ENCODE assay signal across 22 cellular contexts in the genomic region with DNA sequence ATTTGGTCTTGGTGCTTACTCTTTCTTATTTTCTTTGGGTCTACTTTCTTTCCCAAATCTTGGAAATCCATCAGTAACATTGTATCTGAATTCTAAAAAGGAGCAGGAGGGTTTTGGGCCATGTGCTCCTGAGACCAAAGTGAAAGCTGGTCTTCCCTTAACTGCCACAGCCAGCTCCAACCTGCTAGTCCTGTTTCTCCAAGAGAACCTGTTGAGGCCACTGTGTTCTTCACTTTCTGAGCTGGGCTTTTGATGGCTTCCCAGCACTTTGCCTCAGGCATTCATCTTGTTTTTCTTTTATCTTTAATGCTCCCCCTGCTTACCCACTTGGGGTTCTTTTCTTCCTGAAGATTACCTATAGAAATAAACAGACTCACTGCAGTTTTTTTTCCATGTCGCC. TPM values are rescaled to one million over a fixed set of nuclear protein-coding genes. Genes with fewer than 3 reads are reported as not detected.
"Had no signal": no experiment of that assay in that cellular context is flagged by ENCODE, and none has a peak within 500 bp of the region (broad histone marks: within the 10 kb centered on the region; RNA-seq: fewer than 3 reads in every experiment).

No MANE protein-coding gene starts in this region.

- H3K4me1 ChIP-seq: foreskin keratinocyte had no signal

- H3K4me3 Mint-ChIP-seq: activated B cell treated with CpG ODN at 0.5 μM for 24 hours; activated CD4-positive, alpha-beta T cell treated with anti-CD3 and anti-CD28 coated beads, Interleukin-2, amount 10 ng/mL, durations not matched to agents 7 days and 5 days; activated CD8-positive, alpha-beta T cell treated with anti-CD3 and anti-CD28 coated beads, Interleukin-2, amount 10 ng/mL, durations not matched to agents 7 days and 5 days; activated T-cell treated with anti-CD3 and anti-CD28 coated beads, Interleukin-2, amount 50 U/mL, for 24 hours; effector memory CD8-positive, alpha-beta T cell; naive thymus-derived CD4-positive, alpha-beta T cell; stimulated activated memory B cell treated with anti-CD40 and anti-IgM and Interleukin-4, amounts not matched to agents 10 μg/mL and 1 μg/mL and 100 μg/mL, for 72 hours; T-helper 2 cell treated with Interferon-gamma antibody and Interleukin-4, amounts not matched to agents 5 μg/mL and 100 μg/mL, for 36 hours had no signal

- H3K4me1 Mint-ChIP-seq: activated B cell treated with CpG ODN at 0.5 μM for 24 hours; activated CD4-positive, alpha-beta T cell treated with anti-CD3 and anti-CD28 coated beads, Interleukin-2, amount 10 ng/mL, durations not matched to agents 7 days and 5 days; naive thymus-derived CD4-positive, alpha-beta T cell; stimulated activated memory B cell treated with anti-CD40 and anti-IgM and Interleukin-4, amounts not matched to agents 10 μg/mL and 1 μg/mL and 100 μg/mL, for 72 hours had no signal

- H3K27me3 Mint-ChIP-seq: activated B cell treated with CpG ODN at 0.5 μM for 24 hours; activated CD4-positive, alpha-beta T cell treated with anti-CD3 and anti-CD28 coated beads, Interleukin-2, amount 10 ng/mL, durations not matched to agents 7 days and 5 days; activated T-cell treated with anti-CD3 and anti-CD28 coated beads, Interleukin-2, amount 50 U/mL, for 24 hours; effector memory CD8-positive, alpha-beta T cell; stimulated activated memory B cell treated with anti-CD40 and anti-IgM and Interleukin-4, amounts not matched to agents 10 μg/mL and 1 μg/mL and 100 μg/mL, for 72 hours had no signal

- H3K4me3 ChIP-seq: body of pancreas, pancreas, spleen, testis, upper lobe of right lung had no signal

- H3K27ac ChIP-seq: body of pancreas, epithelial cell of prostate, foreskin keratinocyte, neutrophil, pancreas, upper lobe of right lung had no signal

- H3K9me3 ChIP-seq: body of pancreas, neutrophil, pancreas, testis, upper lobe of right lung had no signal

- ATAC-seq: activated CD8-positive, alpha-beta T cell treated with anti-CD3 and anti-CD28 coated beads, Interleukin-2, amount 10 ng/mL, durations not matched to agents 7 days and 5 days; body of pancreas; effector memory CD8-positive, alpha-beta T cell; foreskin keratinocyte; left ventricle myocardium superior; naive thymus-derived CD4-positive, alpha-beta T cell; pancreas; stimulated activated memory B cell treated with anti-CD40 and anti-IgM and Interleukin-4, amounts not matched to agents 10 μg/mL and 1 μg/mL and 100 μg/mL, for 72 hours; upper lobe of right lung had no signal

- H3K27me3 ChIP-seq: body of pancreas, foreskin keratinocyte, neutrophil, pancreas, spleen, testis, upper lobe of right lung had no signal

- H3K36me3 Mint-ChIP-seq: naive thymus-derived CD4-positive, alpha-beta T cell; stimulated activated memory B cell treated with anti-CD40 and anti-IgM and Interleukin-4, amounts not matched to agents 10 μg/mL and 1 μg/mL and 100 μg/mL, for 72 hours had no signal

- H3K27ac Mint-ChIP-seq: activated B cell treated with CpG ODN at 0.5 μM for 24 hours; activated CD4-positive, alpha-beta T cell treated with anti-CD3 and anti-CD28 coated beads, Interleukin-2, amount 10 ng/mL, durations not matched to agents 7 days and 5 days; activated CD8-positive, alpha-beta T cell treated with anti-CD3 and anti-CD28 coated beads, Interleukin-2, amount 10 ng/mL, durations not matched to agents 7 days and 5 days; activated T-cell treated with anti-CD3 and anti-CD28 coated beads, Interleukin-2, amount 50 U/mL, for 24 hours; activated T-helper 2 cell treated with anti-CD3 and anti-CD28 coated beads, Interferon-gamma antibody, Interleukin-2, Interleukin-4, amounts not matched to agents 10 μg/mL and 5 μg/mL and 100 μg/mL, durations not matched to agents 14 hours and 24 hours and 36 hours; effector memory CD8-positive, alpha-beta T cell; naive thymus-derived CD4-positive, alpha-beta T cell; stimulated activated memory B cell treated with anti-CD40 and anti-IgM and Interleukin-4, amounts not matched to agents 10 μg/mL and 1 μg/mL and 100 μg/mL, for 72 hours; T-helper 2 cell treated with Interferon-gamma antibody and Interleukin-4, amounts not matched to agents 5 μg/mL and 100 μg/mL, for 36 hours had no signal

- H3K9me3 Mint-ChIP-seq: activated B cell treated with CpG ODN at 0.5 μM for 24 hours had no signal

- DNase-seq: activated B cell treated with CpG ODN at 0.5 μM for 24 hours; activated CD4-positive, alpha-beta T cell treated with anti-CD3 and anti-CD28 coated beads, Interleukin-2, amount 10 ng/mL, durations not matched to agents 7 days and 5 days; activated CD8-positive, alpha-beta T cell treated with anti-CD3 and anti-CD28 coated beads, Interleukin-2, amount 10 ng/mL, durations not matched to agents 7 days and 5 days; activated naive CD4-positive, alpha-beta T cell treated with Interleukin-2 at 50 U/mL for 16 hours; activated T-cell treated with anti-CD3 and anti-CD28 coated beads, Interleukin-2, amount 50 U/mL, for 24 hours; body of pancreas; caudate nucleus; effector memory CD8-positive, alpha-beta T cell; foreskin keratinocyte; glutamatergic neuron; left ventricle myocardium superior; naive thymus-derived CD4-positive, alpha-beta T cell; pancreas; spleen; stimulated activated CD4-positive, alpha-beta T cell treated with anti-CD3 and anti-CD28 coated beads, Interleukin-4, amount 100 ng/mL, for 4 hours; testis; upper lobe of right lung had no signal

- H3K36me3 ChIP-seq: neutrophil, pancreas, spleen, upper lobe of right lung had no signal

RNA-seq across cellular contexts. Expression of a gene that starts 53.3 kb away (rescaled TPM):
- total RNA-seq: activated B cell treated with CpG ODN at 0.5 μM for 24 hours; activated CD4-positive, alpha-beta T cell treated with anti-CD3 and anti-CD28 coated beads, Interleukin-2, amount 10 ng/mL, durations not matched to agents 7 days and 5 days; activated CD8-positive, alpha-beta T cell treated with anti-CD3 and anti-CD28 coated beads, Interleukin-2, amount 10 ng/mL, durations not matched to agents 7 days and 5 days; activated T-helper 2 cell treated with anti-CD3 and anti-CD28 coated beads, Interferon-gamma antibody, Interleukin-2, Interleukin-4, amounts not matched to agents 10 μg/mL and 5 μg/mL and 100 μg/mL, durations not matched to agents 14 hours and 24 hours and 36 hours; naive thymus-derived CD4-positive, alpha-beta T cell had no signal
- polyA plus RNA-seq: naive thymus-derived CD4-positive, alpha-beta T cell had no signal
